Comparison of ENCODE assay signal across 8 cellular contexts in the genomic region with DNA sequence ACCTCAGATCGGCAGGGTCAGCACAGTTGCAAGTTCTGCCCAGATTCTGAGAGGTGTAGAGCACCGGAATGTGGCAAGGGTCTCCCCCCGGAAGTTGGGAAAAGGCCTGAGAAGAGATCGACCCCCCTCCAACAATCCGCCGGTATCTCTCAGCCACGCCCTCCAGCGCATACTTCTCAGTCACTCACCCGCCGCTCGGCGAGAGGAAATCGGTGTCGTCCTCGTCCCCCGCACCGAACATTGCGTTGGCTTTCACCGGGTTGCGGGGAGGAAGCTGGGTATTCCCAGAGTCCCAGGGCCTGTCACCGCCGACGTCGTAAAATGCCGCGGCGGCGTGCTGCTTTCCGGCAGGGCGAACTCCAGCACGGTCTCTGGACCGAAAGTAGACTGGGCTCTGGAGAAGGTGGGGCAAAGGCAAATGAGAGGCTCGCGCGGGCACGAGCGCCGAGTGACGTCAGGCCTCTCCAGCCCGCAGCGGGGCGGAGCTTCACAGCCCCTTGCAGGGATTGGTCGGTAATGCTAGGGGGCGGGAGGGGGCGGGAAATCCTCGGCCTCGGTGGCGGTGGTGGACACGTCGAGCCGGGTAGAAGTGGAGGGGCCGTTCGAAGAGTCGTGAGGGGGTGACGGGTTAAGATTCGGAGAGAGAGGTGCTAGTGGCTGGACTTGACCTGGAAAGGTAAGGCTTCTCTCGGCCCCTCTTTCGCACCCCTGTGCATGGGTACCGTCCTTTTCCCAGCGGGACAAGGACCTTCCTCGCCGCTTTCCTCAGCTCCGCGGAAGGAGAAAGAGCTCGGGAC. TPM values are rescaled to one million over a fixed set of nuclear protein-coding genes. Genes with fewer than 3 reads are reported as not detected.
DNase-seq lines count a peak whose midpoint lies in the region; ATAC-seq, FAIRE-seq and TF ChIP-seq lines count a peak whose summit lies in the region.

TSS of gene FKBP15 (minus strand) at position 275 of the 797 bp plus-strand sequence. CDS start at position 241, 34 bp downstream.
TSS of gene SLC31A1 (plus strand) at position 542 of the 797 bp plus-strand sequence. CDS start 34,605 bp downstream, outside the sequence.

- H3K4me3 ChIP-seq in heart right ventricle (peak within 1 kb of the TSS; percentile 62 to 93 (median 86)), upper lobe of right lung (peak within 1 kb of the TSS; percentile 77)

- peak in 1 of 9 donors; percentile 14 for TF ChIP-seq CTCF in heart right ventricle (IDR thresholded peaks at IDR 0.05)
- TF ChIP-seq CTCF in upper lobe of right lung (IDR thresholded peaks at IDR 0.05): no peak

- no peaks in the 10 kb centered on the region for H3K9me3 ChIP-seq in heart right ventricle
- H3K9me3 ChIP-seq in upper lobe of right lung: no peaks in the 10 kb centered on the region

- no peaks in the 10 kb centered on the region for H3K27me3 ChIP-seq in heart right ventricle
- H3K27me3 ChIP-seq in upper lobe of right lung: no peaks in the 10 kb centered on the region

- peaks cover 50 to 51% (median 50%) of the 10 kb centered on the region in 3 donors for H3K4me1 Mint-ChIP-seq in T-cell

- DNase-seq in GM12891 (ENCODE audit: insufficient read length, low spot score): peak; percentile 82
- peak; percentile 91 for DNase-seq in NCI-H1436 treated with DMSO at 0.1 percent for 48 hours (lab: John Stamatoyannopoulos, UW)
- DNase-seq in T-cell: peak; percentile 87 to 97 (median 94)
- peak; percentile 98 for DNase-seq in amniotic epithelial cell (ENCODE audit: low read depth)
- DNase-seq in heart right ventricle: peak; percentile 98
- DNase-seq in posterior vena cava (ENCODE audit: low spot score): peak; percentile 99
- DNase-seq in upper lobe of right lung: peak; percentile 99

- CTCF ChIA-PET in T-cell (lab: Charles Lee): interaction anchor here (0.5 to 3.6 kb wide), 9 partner anchors 22 to 189 kb away, joined by 3 to 31 read pairs (median 3); partner anchors contain the start of genes ALAD (in 1 of the 2), C9orf43 (in 1 of the 2), CDC26 (in 1 of the 2) and POLE3 (in 1 of the 2)

- no peaks in the 10 kb centered on the region for H3K9me3 Mint-ChIP-seq in T-cell

- peak within 1 kb of the TSS; percentile 82 to 91 for H3K27ac Mint-ChIP-seq in T-cell

- no peaks in the 10 kb centered on the region for H3K27me3 Mint-ChIP-seq in T-cell

- POLR2A ChIA-PET in T-cell (lab: Charles Lee): interaction anchor here (0.5 to 1.3 kb wide), 10 partner anchors 9 to 1705 kb away, joined by 3 to 8 read pairs (median 4); partner anchors contain the start of genes C9orf43 (in 1 of the 2), CDC26 (in 1 of the 2), POLE3 (in 1 of the 2) and PRPF4 (in 1 of the 2)

- H3K4me1 ChIP-seq in heart right ventricle (peaks cover 11 to 83% (median 53%) of the 10 kb centered on the region in 9 donors), upper lobe of right lung (peaks cover 46% of the 10 kb centered on the region)

- intact Hi-C loops in heart right ventricle (cut with DNase I): loop anchor here in 3 of 10 donors (2.0 to 5.0 kb wide), 4 partner anchors 54 to 371 kb away; partner anchors contain the start of genes CDC26 (in 3 of the 3), PRPF4 (in 3 of the 3) and SLC31A2 (in 1 of the 3)
- intact Hi-C loops in posterior vena cava (cut with DNase I): no loop called here
- intact Hi-C loops in upper lobe of right lung (cut with DNase I): no loop called here

- peaks cover 0 to 16% (median 0%) of the 10 kb centered on the region in 9 donors for H3K36me3 ChIP-seq in heart right ventricle
- H3K36me3 ChIP-seq in upper lobe of right lung: no peaks in the 10 kb centered on the region

- peak within 1 kb of the TSS; percentile 88 to 98 (median 94) for H3K4me3 Mint-ChIP-seq in T-cell

- ATAC-seq in HG02840 (IDR thresholded peaks at IDR 0.05; ENCODE audit: low FRiP score, unreplicated experiment) (peak; percentile 88), T-cell (replicated peaks in 1 of 4) (peak; percentile 98 to 100 (median 100)), heart right ventricle (peak; percentile 99 to 100 (median 100)), upper lobe of right lung (peak; percentile 98)

- WGBS in heart right ventricle, 2 donors: 0% methylated on average over 65 of the region's 65 CpGs

- peak; percentile 37; the same call in 1 of the 2 replicates for TF ChIP-seq POLR2A in GM12891 (IDR thresholded peaks at IDR 0.05; ENCODE audit: low read depth, low read length)

- peak within 1 kb of the TSS; percentile 47 to 96 (median 88) for H3K27ac ChIP-seq in heart right ventricle
- peak within 1 kb of the TSS; percentile 88 for H3K27ac ChIP-seq in upper lobe of right lung

- peaks cover 6% of the 10 kb centered on the region for H3K36me3 Mint-ChIP-seq in T-cell

- peak; percentile 94 for FAIRE-seq in GM12891 (lab: Jason Lieb, UNC)

TF ChIP-seq in GM12891, 5 proteins besides CTCF, POLR2A, EP300 and RAD21:
- peak; percentile 59; the same call in 1 of the 2 replicates for TF ChIP-seq POLR2AphosphoS5 (IDR thresholded peaks at IDR 0.05; ENCODE audit: low read depth, low read length)
- TF ChIP-seq SPI1 (IDR thresholded peaks at IDR 0.05; ENCODE audit: low read depth, low read length): peak; percentile 43
- TF ChIP-seq POU2F2 (IDR thresholded peaks at IDR 0.05; ENCODE audit: low read depth, low read length): peak; percentile 56; the same call in 1 of the 2 replicates
- peak; percentile 27; the same call in 1 of the 2 replicates for TF ChIP-seq TAF1 (IDR thresholded peaks at IDR 0.05; ENCODE audit: low read depth, low read length)
- no peak for TF ChIP-seq PAX5 (IDR thresholded peaks at IDR 0.05; ENCODE audit: insufficient read depth, low read length, severe bottlenecking)

RNA-seq across cellular contexts. Expression of gene FKBP15, which starts in this region (rescaled TPM):
- polyA plus RNA-seq in GM12891 (2012; ENCODE audit: low read depth, missing spikeins): 22.1 TPM
- total RNA-seq in T-cell (10 to 100 TPM; 22.2 to 31.8 (median 29.5) TPM), heart right ventricle (10 to 100 TPM; 16.3 to 27.9 (median 20.1) TPM), posterior vena cava (10 to 100 TPM; 25.5 to 29.7 TPM), upper lobe of right lung (60.6 TPM)
- polyA plus RNA-seq in heart right ventricle: 10 to 100 TPM; 10.7 to 12.4 TPM

RNA-seq across cellular contexts. Expression of gene SLC31A1, which starts in this region (rescaled TPM):
- polyA plus RNA-seq in GM12891 (2012; ENCODE audit: low read depth, missing spikeins): 7.8 TPM
- total RNA-seq in T-cell (1 to 10 TPM; 2.7 to 7.1 (median 4.2) TPM), heart right ventricle (10 to 100 TPM in 7 of 10 donors, 1 to 10 TPM in 3; 9.3 to 18.4 (median 10.9) TPM), posterior vena cava (10 to 100 TPM; 15.0 to 15.2 TPM), upper lobe of right lung (43.4 TPM)
- 10 to 100 TPM in 1 of 2 donors, 1 to 10 TPM in 1; 3.6 to 13.0 TPM for polyA plus RNA-seq in heart right ventricle

Comparison
In these comparisons a context has a peak if more than half of its experiments do, and no peak if none do; other contexts are left out.
1. Peak in every context shown above with its lines: DNase-seq, ATAC-seq, H3K4me3 ChIP-seq and H3K27ac ChIP-seq.